In the genomic region with DNA sequence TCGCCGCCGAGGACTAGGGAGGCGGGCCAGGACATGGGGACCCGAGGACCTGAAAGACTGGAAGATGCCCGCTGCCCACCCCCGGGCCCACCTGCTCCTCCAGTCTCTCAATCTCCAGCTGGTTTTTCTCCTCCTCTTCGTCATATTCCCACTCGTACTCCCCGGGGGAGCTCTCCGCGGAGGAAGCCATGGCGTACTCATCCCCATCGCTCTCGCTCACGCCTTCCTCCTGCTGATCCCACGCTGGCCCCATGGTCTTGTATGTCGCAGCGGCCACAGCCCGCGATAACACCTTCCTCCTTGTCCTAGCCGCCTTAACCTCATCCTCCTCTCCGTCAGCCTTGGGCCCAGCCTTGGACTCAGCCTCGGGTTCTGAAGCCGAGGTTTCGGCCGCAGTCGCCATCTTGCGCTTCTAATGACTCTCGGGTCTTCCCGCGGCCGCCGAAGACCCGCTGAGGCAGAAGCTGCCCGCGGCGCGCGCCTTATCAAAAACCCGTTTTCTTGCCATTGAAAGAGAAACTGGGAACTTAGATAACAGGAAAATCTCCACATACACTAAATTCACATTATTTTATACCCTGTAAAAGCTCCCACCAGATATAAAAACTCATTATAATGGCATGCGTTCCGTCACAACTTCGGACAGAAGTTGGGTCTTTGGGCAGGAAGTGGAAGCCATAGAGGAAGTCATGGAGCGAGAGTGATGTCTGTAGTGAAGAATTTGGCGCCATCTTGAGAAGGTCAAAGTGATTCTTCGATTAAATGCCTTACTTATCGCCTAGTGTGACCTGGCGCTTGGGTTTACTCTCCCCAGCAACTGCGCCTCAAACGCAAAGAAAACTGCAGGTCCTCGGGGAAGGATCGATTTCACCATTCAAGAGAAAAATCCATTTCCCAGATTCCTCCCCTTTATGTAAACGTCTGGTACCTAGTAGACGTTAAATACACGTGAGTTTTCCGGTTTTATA, we compare ENCODE assay signal across 1 cellular context.
TF ChIP-seq lines count a peak whose summit lies in the region.

A gene with protein sequence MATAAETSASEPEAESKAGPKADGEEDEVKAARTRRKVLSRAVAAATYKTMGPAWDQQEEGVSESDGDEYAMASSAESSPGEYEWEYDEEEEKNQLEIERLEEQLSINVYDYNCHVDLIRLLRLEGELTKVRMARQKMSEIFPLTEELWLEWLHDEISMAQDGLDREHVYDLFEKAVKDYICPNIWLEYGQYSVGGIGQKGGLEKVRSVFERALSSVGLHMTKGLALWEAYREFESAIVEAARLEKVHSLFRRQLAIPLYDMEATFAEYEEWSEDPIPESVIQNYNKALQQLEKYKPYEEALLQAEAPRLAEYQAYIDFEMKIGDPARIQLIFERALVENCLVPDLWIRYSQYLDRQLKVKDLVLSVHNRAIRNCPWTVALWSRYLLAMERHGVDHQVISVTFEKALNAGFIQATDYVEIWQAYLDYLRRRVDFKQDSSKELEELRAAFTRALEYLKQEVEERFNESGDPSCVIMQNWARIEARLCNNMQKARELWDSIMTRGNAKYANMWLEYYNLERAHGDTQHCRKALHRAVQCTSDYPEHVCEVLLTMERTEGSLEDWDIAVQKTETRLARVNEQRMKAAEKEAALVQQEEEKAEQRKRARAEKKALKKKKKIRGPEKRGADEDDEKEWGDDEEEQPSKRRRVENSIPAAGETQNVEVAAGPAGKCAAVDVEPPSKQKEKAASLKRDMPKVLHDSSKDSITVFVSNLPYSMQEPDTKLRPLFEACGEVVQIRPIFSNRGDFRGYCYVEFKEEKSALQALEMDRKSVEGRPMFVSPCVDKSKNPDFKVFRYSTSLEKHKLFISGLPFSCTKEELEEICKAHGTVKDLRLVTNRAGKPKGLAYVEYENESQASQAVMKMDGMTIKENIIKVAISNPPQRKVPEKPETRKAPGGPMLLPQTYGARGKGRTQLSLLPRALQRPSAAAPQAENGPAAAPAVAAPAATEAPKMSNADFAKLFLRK (minus strand): TSS at position 422 of the 968 bp plus-strand sequence. CDS start 19 bp downstream, at position 403.

TF ChIP-seq in liver, 16 proteins besides CTCF, POLR2A, EP300 and RAD21 (continued from another document):
- TF ChIP-seq, protein P1, sequence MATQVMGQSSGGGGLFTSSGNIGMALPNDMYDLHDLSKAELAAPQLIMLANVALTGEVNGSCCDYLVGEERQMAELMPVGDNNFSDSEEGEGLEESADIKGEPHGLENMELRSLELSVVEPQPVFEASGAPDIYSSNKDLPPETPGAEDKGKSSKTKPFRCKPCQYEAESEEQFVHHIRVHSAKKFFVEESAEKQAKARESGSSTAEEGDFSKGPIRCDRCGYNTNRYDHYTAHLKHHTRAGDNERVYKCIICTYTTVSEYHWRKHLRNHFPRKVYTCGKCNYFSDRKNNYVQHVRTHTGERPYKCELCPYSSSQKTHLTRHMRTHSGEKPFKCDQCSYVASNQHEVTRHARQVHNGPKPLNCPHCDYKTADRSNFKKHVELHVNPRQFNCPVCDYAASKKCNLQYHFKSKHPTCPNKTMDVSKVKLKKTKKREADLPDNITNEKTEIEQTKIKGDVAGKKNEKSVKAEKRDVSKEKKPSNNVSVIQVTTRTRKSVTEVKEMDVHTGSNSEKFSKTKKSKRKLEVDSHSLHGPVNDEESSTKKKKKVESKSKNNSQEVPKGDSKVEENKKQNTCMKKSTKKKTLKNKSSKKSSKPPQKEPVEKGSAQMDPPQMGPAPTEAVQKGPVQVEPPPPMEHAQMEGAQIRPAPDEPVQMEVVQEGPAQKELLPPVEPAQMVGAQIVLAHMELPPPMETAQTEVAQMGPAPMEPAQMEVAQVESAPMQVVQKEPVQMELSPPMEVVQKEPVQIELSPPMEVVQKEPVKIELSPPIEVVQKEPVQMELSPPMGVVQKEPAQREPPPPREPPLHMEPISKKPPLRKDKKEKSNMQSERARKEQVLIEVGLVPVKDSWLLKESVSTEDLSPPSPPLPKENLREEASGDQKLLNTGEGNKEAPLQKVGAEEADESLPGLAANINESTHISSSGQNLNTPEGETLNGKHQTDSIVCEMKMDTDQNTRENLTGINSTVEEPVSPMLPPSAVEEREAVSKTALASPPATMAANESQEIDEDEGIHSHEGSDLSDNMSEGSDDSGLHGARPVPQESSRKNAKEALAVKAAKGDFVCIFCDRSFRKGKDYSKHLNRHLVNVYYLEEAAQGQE (IDR thresholded peaks at IDR 0.05), result peak; percentile 56
